In the genomic region with DNA sequence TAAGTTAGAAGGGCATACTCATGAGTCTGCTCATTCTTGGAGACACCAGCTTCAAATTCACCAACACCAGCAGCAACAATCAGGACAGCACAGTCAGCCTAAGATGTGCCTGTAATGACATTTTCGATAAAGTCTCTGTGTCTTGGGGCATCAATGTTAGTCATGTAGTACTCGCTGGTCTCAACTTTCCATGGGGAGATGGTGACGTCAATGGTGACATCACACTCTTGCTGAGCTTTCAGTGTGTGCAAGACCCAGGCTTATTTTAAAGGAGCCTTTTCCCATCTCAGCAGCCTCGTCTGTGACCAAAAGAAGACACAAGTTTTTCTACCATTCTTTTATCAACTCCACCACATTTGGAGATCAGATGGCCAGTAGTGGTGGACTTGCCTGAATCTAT, we compare ENCODE assay signal across 27 cellular contexts.
"Had no signal": no experiment of that assay in that cellular context is flagged by ENCODE, and none has a peak within 500 bp of the region (broad histone marks: within the 10 kb centered on the region; RNA-seq: fewer than 3 reads in every experiment).

No MANE protein-coding gene starts in this region.

- H3K27me3 ChIP-seq: ascending aorta, body of pancreas, MG63, Peyer's patch had no signal

- H3K27me3 Mint-ChIP-seq: activated CD8-positive, alpha-beta T cell treated with anti-CD3 and anti-CD28 coated beads for 36 hours; activated naive CD4-positive, alpha-beta T cell treated with anti-CD3 and anti-CD28 coated beads, Interleukin-2, amount 50 U/mL, for 24 hours; activated naive CD8-positive, alpha-beta T cell treated with anti-CD3 and anti-CD28 coated beads, Interleukin-2, amount 50 U/mL, for 24 hours; central memory CD8-positive, alpha-beta T cell; T-helper 17 cell had no signal

- H3K4me3 ChIP-seq: ascending aorta, body of pancreas, MG63, Peyer's patch had no signal

- H3K27ac ChIP-seq: ascending aorta, body of pancreas, Peyer's patch, VCaP had no signal

- H3K9me3 Mint-ChIP-seq: activated naive CD4-positive, alpha-beta T cell treated with anti-CD3 and anti-CD28 coated beads, Interleukin-2, amount 50 U/mL, for 24 hours; activated naive CD8-positive, alpha-beta T cell treated with anti-CD3 and anti-CD28 coated beads, Interleukin-2, amount 50 U/mL, for 24 hours had no signal

- H3K36me3 Mint-ChIP-seq: activated naive CD4-positive, alpha-beta T cell treated with anti-CD3 and anti-CD28 coated beads, Interleukin-2, amount 50 U/mL, for 24 hours had no signal

- DNase-seq: activated CD4-positive, alpha-beta T cell treated with anti-CD3 and anti-CD28 coated beads, Interleukin-2, amount 50 U/mL, for 1 hour; activated CD4-positive, CD25-positive, alpha-beta regulatory T cell; activated CD8-positive, alpha-beta memory T cell treated with anti-CD3 and anti-CD28 coated beads, Interleukin-2, amount 50 U/mL, for 4 hours; activated CD8-positive, alpha-beta T cell treated with anti-CD3 and anti-CD28 coated beads for 36 hours; activated naive CD8-positive, alpha-beta T cell treated with anti-CD3 and anti-CD28 coated beads, Interleukin-2, amount 50 U/mL, for 24 hours; activated T-cell treated with anti-CD3 and anti-CD28 coated beads, Interleukin-2, amount 50 U/mL, for 72 hours; amniotic stem cell; body of pancreas; KG1; MG63; MV-4-11; NCI-H1092 treated with DMSO at 0.1 percent for 48 hours; NCI-H1417 treated with DMSO at 0.1 percent for 48 hours; NCI-H1694; NCI-H2029; NCI-H2107; NCI-H2171 treated with DMSO at 0.1 percent for 48 hours; NCI-H226; NCI-H526; Peyer's patch; SHP77 treated with DMSO at 0.1 percent for 48 hours; T-helper 17 cell; T-helper 9 cell had no signal

- H3K27ac Mint-ChIP-seq: activated CD8-positive, alpha-beta T cell treated with anti-CD3 and anti-CD28 coated beads for 36 hours; activated naive CD8-positive, alpha-beta T cell treated with anti-CD3 and anti-CD28 coated beads, Interleukin-2, amount 50 U/mL, for 24 hours; activated T-cell treated with anti-CD3 and anti-CD28 coated beads, Interleukin-2, amount 50 U/mL, for 72 hours; T-helper 17 cell had no signal

- H3K4me3 Mint-ChIP-seq: activated CD8-positive, alpha-beta T cell treated with anti-CD3 and anti-CD28 coated beads for 36 hours; activated naive CD4-positive, alpha-beta T cell treated with anti-CD3 and anti-CD28 coated beads, Interleukin-2, amount 50 U/mL, for 24 hours; activated naive CD8-positive, alpha-beta T cell treated with anti-CD3 and anti-CD28 coated beads, Interleukin-2, amount 50 U/mL, for 24 hours; activated T-cell treated with anti-CD3 and anti-CD28 coated beads, Interleukin-2, amount 50 U/mL, for 72 hours; T-helper 17 cell had no signal

- H3K4me1 Mint-ChIP-seq: central memory CD8-positive, alpha-beta T cell; T-helper 17 cell had no signal

- H3K9me3 ChIP-seq: ascending aorta, body of pancreas, MG63, Peyer's patch had no signal

- ATAC-seq: activated CD8-positive, alpha-beta T cell treated with anti-CD3 and anti-CD28 coated beads for 36 hours; activated naive CD8-positive, alpha-beta T cell treated with anti-CD3 and anti-CD28 coated beads, Interleukin-2, amount 50 U/mL, for 24 hours; body of pancreas; T-helper 17 cell had no signal

- H3K4me1 ChIP-seq: ascending aorta, body of pancreas had no signal

- H3K36me3 ChIP-seq: ascending aorta, MG63, Peyer's patch had no signal
